3 cellular contexts compared by ENCODE assay signal in the genomic region with DNA sequence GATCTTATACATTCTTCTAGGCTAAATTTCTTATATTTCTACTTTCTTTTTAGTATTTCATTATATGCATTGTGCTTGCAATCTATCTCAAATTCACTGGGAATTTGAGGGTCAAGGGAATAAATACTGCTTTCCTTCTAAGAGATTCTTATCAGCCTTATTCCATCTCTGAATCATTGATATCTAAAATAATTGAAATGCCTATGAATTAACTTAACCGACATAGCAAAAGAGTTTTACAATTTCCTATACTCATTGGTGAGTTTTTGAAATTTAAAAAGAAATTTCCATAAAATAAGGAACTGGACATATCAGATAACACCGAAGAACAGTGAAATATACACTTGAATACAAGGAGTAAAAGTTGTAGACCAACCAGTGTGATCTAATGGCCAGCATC.
"Had no signal": no experiment of that assay in that cellular context is flagged by ENCODE, and none has a peak within 500 bp of the region (broad histone marks: within the 10 kb centered on the region; RNA-seq: fewer than 3 reads in every experiment).

No MANE protein-coding gene starts in this region.

- DNase-seq: GDM1, GF-D8 had no signal

- H3K4me3 ChIP-seq: GM12878 had no signal

- ATAC-seq: GM12878 had no signal
